In the genomic region with DNA sequence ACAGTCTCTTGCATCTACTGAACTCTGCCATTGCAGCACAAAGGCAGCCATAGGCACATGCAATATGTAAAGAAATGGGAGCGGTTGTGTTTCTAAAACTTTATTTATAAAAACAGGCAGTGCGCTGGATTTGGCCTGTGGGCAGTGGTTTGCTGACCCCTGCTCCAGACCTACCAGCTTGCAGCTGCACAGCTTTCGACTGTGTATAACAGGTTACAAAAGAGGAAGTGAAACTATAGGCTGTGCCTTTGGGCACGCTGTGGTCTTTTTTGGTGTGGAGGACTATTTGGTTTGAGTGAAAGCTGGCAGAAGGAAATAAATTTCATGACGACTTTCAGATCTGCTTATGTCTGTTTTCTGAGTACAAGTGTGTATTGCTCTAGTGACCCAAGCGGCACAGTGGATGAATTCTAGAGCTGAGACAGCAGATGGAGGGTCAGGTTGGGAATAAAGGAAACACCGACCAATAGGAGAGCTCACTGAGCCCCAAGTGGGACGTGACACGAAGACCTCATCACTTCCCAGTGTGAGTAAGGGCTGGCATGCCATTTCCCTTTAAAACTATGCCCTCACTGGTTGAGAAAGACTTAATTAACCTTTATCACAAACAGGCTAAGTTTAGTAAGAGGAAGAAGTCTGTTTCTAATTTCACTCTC, we compare ENCODE assay signal across 9 cellular contexts.
DNase-seq lines count a peak whose midpoint lies in the region; ATAC-seq and TF ChIP-seq lines count a peak whose summit lies in the region.
"Had no signal": no experiment of that assay in that cellular context is flagged by ENCODE, and none has a peak within 500 bp of the region (broad histone marks: within the 10 kb centered on the region; RNA-seq: fewer than 3 reads in every experiment).

No MANE protein-coding gene starts in this region.

- TF ChIP-seq CTCF in Calu3 (IDR thresholded peaks at IDR 0.05; ENCODE audit: unreplicated experiment) = no peak
- no peak for TF ChIP-seq CTCF in cardiac muscle cell (IDR thresholded peaks at IDR 0.05; ENCODE audit: low read depth, low read length)
- TF ChIP-seq CTCF in stomach (IDR thresholded peaks at IDR 0.05) = no peak
- TF ChIP-seq CTCF in endothelial cell (IDR thresholded peaks at IDR 0.05; ENCODE audit: unreplicated experiment) = no peak

- H3K36me3 Mint-ChIP-seq in Calu3 (ENCODE audit: insufficient read depth, unreplicated experiment) = no peaks in the 10 kb centered on the region
- no peaks in the 10 kb centered on the region for H3K36me3 Mint-ChIP-seq in endothelial cell (ENCODE audit: low read depth, unreplicated experiment)

- CTCF ChIA-PET in Calu3 (lab: Charles Lee) = interaction anchor here (0.7 to 2.3 kb wide), 2 partner anchors 57 to 197 kb away, joined by 3 to 13 read pairs; no protein-coding TSS in a partner anchor

- TF ChIP-seq POLR2A in stomach (IDR thresholded peaks at IDR 0.05) = no peak

- no peak for TF ChIP-seq EP300 in stomach (IDR thresholded peaks at IDR 0.05)

- intact Hi-C loops in Calu3 (cut with micrococcal nuclease; ENCODE audit: unreplicated experiment) = loop anchor here (5.0 kb wide), 1 partner anchor 45 kb away; no protein-coding TSS in a partner anchor
- intact Hi-C loops in stomach (cut with DNase I; ENCODE audit: low total_unique reads) = no loop called here

- peak; percentile 93 for ATAC-seq in GM19351 (IDR thresholded peaks at IDR 0.05; ENCODE audit: unreplicated experiment)
- peak; percentile 99 for ATAC-seq in HG03196 (IDR thresholded peaks at IDR 0.05; ENCODE audit: unreplicated experiment)

- H3K4me3 Mint-ChIP-seq in Calu3 (ENCODE audit: low read depth, unreplicated experiment) (peak overlapping the region; percentile 11), endothelial cell (ENCODE audit: unreplicated experiment) (no peak overlapping the region)

- H3K4me1 Mint-ChIP-seq in Calu3 (ENCODE audit: low read depth, unreplicated experiment) (peaks cover 48% of the 10 kb centered on the region), endothelial cell (ENCODE audit: unreplicated experiment) (no peaks in the 10 kb centered on the region)

- H3K9me3 Mint-ChIP-seq in Calu3 (ENCODE audit: low read depth, unreplicated experiment) (no peaks in the 10 kb centered on the region), endothelial cell (ENCODE audit: unreplicated experiment) (no peaks in the 10 kb centered on the region)

- DNase-seq in Calu3 (peak; percentile 34), UCSD-AML1 (lab: John Stamatoyannopoulos, UW; ENCODE audit: unreplicated experiment) (peak; percentile 48), cardiac muscle cell (ENCODE audit: low read depth in 1 of 2, low spot score in 1 of 2) (peak in 1 of 2 donors; percentile 13), stomach (peak; percentile 44), endothelial cell (ENCODE audit: low spot score) (no peak), D341Med (ENCODE audit: low spot score) (no peak)
- DNase-seq: IMR-90 had no signal

- WGBS in stomach, 5 donors = 58 to 68% (median 62%) methylated on average over 9 of the region's 9 CpGs

- peaks cover 22% of the 10 kb centered on the region for H3K4me1 ChIP-seq in cardiac muscle cell (ENCODE audit: low read depth)
- peaks cover 0 to 27% (median 16%) of the 10 kb centered on the region in 4 donors for H3K4me1 ChIP-seq in stomach

- H3K27ac ChIP-seq in cardiac muscle cell (peak overlapping the region; percentile 1), stomach (peak overlapping the region in 3 of 5 donors; percentile 26 to 77 (median 48))

- H3K9me3 ChIP-seq in cardiac muscle cell (ENCODE audit: low read depth) = no peaks in the 10 kb centered on the region
- no peaks in the 10 kb centered on the region for H3K9me3 ChIP-seq in stomach

- H3K27ac Mint-ChIP-seq in Calu3 (ENCODE audit: unreplicated experiment) (peak overlapping the region; percentile 8), endothelial cell (ENCODE audit: unreplicated experiment) (no peak overlapping the region)

- H3K36me3 ChIP-seq in cardiac muscle cell = no peaks in the 10 kb centered on the region
- no peaks in the 10 kb centered on the region for H3K36me3 ChIP-seq in stomach

- no peaks in the 10 kb centered on the region for H3K27me3 ChIP-seq in cardiac muscle cell
- H3K27me3 ChIP-seq in stomach = no peaks in the 10 kb centered on the region

- BruUV-seq in Calu3 (replicated peaks; lab: Mats Ljungman, UMichigan) = no TSS peak

- H3K27me3 Mint-ChIP-seq in Calu3 (ENCODE audit: unreplicated experiment) (no peaks in the 10 kb centered on the region), endothelial cell (ENCODE audit: unreplicated experiment) (no peaks in the 10 kb centered on the region)

- H3K4me3 ChIP-seq in cardiac muscle cell (no peak overlapping the region), stomach (peak overlapping the region in 1 of 4 donors; percentile 30)

Comparison
In these comparisons a context has a peak if more than half of its experiments do, and no peak if none do; other contexts are left out.
1. DNase-seq: peak in Calu3 (single experiment), UCSD-AML1 (single experiment) and stomach (single experiment); none in endothelial cell (single experiment) and D341Med (single experiment).